Comparison of ENCODE assay signal across 10 cellular contexts in genomic region chr12:110355080-110355479, GRCh38. TPM values are rescaled to one million over a fixed set of nuclear protein-coding genes. Genes with fewer than 3 reads are reported as not detected.
A peak's percentile ranks its signal among the peaks of the same experiment; 100 is the strongest.
DNase-seq lines count a peak whose midpoint lies in the region; ATAC-seq, FAIRE-seq and TF ChIP-seq lines count a peak whose summit lies in the region.
"Had no signal": no experiment of that assay in that cellular context is flagged by ENCODE, and none has a peak within 500 bp of the region (broad histone marks: within the 10 kb centered on the region; RNA-seq: fewer than 3 reads in every experiment).

No MANE protein-coding gene starts in this region.

- H3K4me1 ChIP-seq in keratinocyte (ENCODE audit: control insufficient read depth, extremely low read depth, insufficient read depth, low read length), result no peaks in the 10 kb centered on the region

- peak overlapping the region; percentile 2; the same call in 1 of the 2 replicates for H3K27ac Mint-ChIP-seq in HFFc6

- peaks cover 4% of the 10 kb centered on the region for H3K27me3 Mint-ChIP-seq in HFFc6 (ENCODE audit: insufficient read depth)

- no peak for ATAC-seq in HG03097 (IDR thresholded peaks at IDR 0.05; ENCODE audit: low FRiP score, unreplicated experiment)

- H2AFZ ChIP-seq in keratinocyte (ENCODE audit: control insufficient read depth, low read length), result no peak overlapping the region

- no peak for FAIRE-seq in keratinocyte (lab: Jason Lieb, UNC)
- FAIRE-seq: A204.1 had no signal

- H3K4me3 Mint-ChIP-seq in HFFc6, result no peak overlapping the region

- TF ChIP-seq CTCF in HFFc6 (IDR thresholded peaks at IDR 0.05) (peak; percentile 70), keratinocyte (optimal IDR thresholded peaks at IDR 0.05 in 1 of 3, IDR thresholded peaks at IDR 0.05 in 1 of 3, conservative IDR thresholded peaks at IDR 0.05 in 1 of 3; ENCODE audit: extremely low read depth in 1 of 3, insufficient read depth in 2 of 3, low read length in 3 of 3) (peak; percentile 41 to 73 (median 49))

- no peaks in the 10 kb centered on the region for H3K79me2 ChIP-seq in keratinocyte (ENCODE audit: control insufficient read depth, insufficient read depth, low read length)

- H3K27ac ChIP-seq in keratinocyte (ENCODE audit: control insufficient read depth, insufficient read depth, low read length), result no peak overlapping the region
- H3K27ac ChIP-seq: neutrophil had no signal

- DNase-seq in DMS53 (lab: John Stamatoyannopoulos, UW) (peak; percentile 65), DMS53 treated with DMSO at 0.1 percent for 48 hours (lab: John Stamatoyannopoulos, UW; ENCODE audit: unreplicated experiment) (no peak), HFFc6 (peak; percentile 18), keratinocyte (ENCODE audit: low read depth, low spot score) (no peak), COR-L47 (lab: John Stamatoyannopoulos, UW) (no peak), dedifferentiated amniotic fluid mesenchymal stem cell (ENCODE audit: extremely low spot score) (no peak)
- DNase-seq in activated CD4-positive, alpha-beta T cell treated with anti-CD3 and anti-CD28 coated beads for 48 hours, result peak; percentile 35

- H3K4me2 ChIP-seq in keratinocyte (ENCODE audit: control insufficient read depth, extremely low read depth, insufficient read depth, low read depth, low read length), result no peak overlapping the region

- no peaks in the 10 kb centered on the region for H3K9me3 Mint-ChIP-seq in HFFc6

- dilution Hi-C loops in keratinocyte (cut with MboI; ENCODE audit: extremely low pct_ligation_motif_present, low sequenced_read_pairs), result no loop called here

- no peak overlapping the region for H3K9ac ChIP-seq in keratinocyte (ENCODE audit: control insufficient read depth, extremely low read depth, insufficient read depth, low read length)

- peaks cover 9% of the 10 kb centered on the region for H3K4me1 Mint-ChIP-seq in HFFc6 (ENCODE audit: low read depth)

- no peaks in the 10 kb centered on the region for H3K27me3 ChIP-seq in keratinocyte (ENCODE audit: control insufficient read depth, extremely low read depth, insufficient read depth, low read length)
- H3K27me3 ChIP-seq: neutrophil had no signal

- H4K20me1 ChIP-seq in keratinocyte (ENCODE audit: control insufficient read depth, extremely low read depth, insufficient read depth, low read length), result no peaks in the 10 kb centered on the region

- no peak overlapping the region for H3K4me3 ChIP-seq in keratinocyte (ENCODE audit: control insufficient read depth in 2 of 3, extremely low read depth in 1 of 3, insufficient read depth in 2 of 3, low read depth in 1 of 3, low read length in 3 of 3)

- H3K9me3 ChIP-seq in keratinocyte (ENCODE audit: control insufficient read depth, low read depth, low read length), result no peaks in the 10 kb centered on the region
- H3K9me3 ChIP-seq: neutrophil had no signal

- H3K9me1 ChIP-seq in keratinocyte (ENCODE audit: control insufficient read depth, extremely low read depth, insufficient read depth, low read length), result no peaks in the 10 kb centered on the region

- H3K36me3 ChIP-seq in keratinocyte (ENCODE audit: control insufficient read depth in 2 of 2, extremely low read depth in 1 of 2, insufficient read depth in 2 of 2, low read length in 2 of 2), result peaks cover 6% of the 10 kb centered on the region in 2 experiments

- peaks cover 13% of the 10 kb centered on the region for H3K36me3 Mint-ChIP-seq in HFFc6 (ENCODE audit: low read depth)

RNA-seq across cellular contexts. Expression of gene ANAPC7, which starts 48.4 kb away (rescaled TPM):
- total RNA-seq in HFFc6 (2021; fragmentation: NEBNext Ultra II Directional; extraction: Animal tissue kit (Norgen Biotek cat#: 25700)), result 10 to 100 TPM; 48.7 to 58.8 (median 57.3) TPM
- polyA plus RNA-seq in keratinocyte, result 49.4 to 68.2 TPM (median 52.8 TPM) in 3 replicates
- 39.5 TPM for polyA plus RNA-seq in keratinocyte (2011; ENCODE audit: low read depth)
- polyA plus RNA-seq in keratinocyte (2011; cell fraction: cytosol; rRNA removed), result 31.8 and 40.1 TPM in 2 replicates
- 120 and 131 TPM in 2 replicates for polyA plus RNA-seq in keratinocyte (2011; cell fraction: nucleus; rRNA removed)
- 35.8 and 37.4 TPM in 2 replicates for polyA plus RNA-seq in keratinocyte (2012; ENCODE audit: low replicate concordance)
- polyA minus RNA-seq in keratinocyte, result 32.4 to 67.5 TPM (median 46.2 TPM) in 3 replicates
- polyA minus RNA-seq in keratinocyte (2011; cell fraction: cytosol; rRNA and poly(A)+ RNA removed), result 27.4 TPM
- 24.5 and 52.6 TPM in 2 replicates for polyA minus RNA-seq in keratinocyte (2011; cell fraction: nucleus; rRNA and poly(A)+ RNA removed)

Comparison
In these comparisons a context has a peak if more than half of its experiments do, and no peak if none do; other contexts are left out.
1. DNase-seq: peak in DMS53 (single experiment), HFFc6 (single experiment) and activated CD4-positive, alpha-beta T cell treated with anti-CD3 and anti-CD28 coated beads for 48 hours (single experiment); none in DMS53 treated with DMSO at 0.1 percent for 48 hours (single experiment), keratinocyte (single experiment), COR-L47 (single experiment) and dedifferentiated amniotic fluid mesenchymal stem cell (single experiment).